In genomic region chr16:31456988-31457360, GRCh38 we compare ENCODE assay signal across 11 cellular contexts. TPM values are rescaled to one million over a fixed set of nuclear protein-coding genes. Genes with fewer than 3 reads are reported as not detected.
DNase-seq lines count a peak whose midpoint lies in the region; ATAC-seq and TF ChIP-seq lines count a peak whose summit lies in the region.
"Had no signal": no experiment of that assay in that cellular context is flagged by ENCODE, and none has a peak within 500 bp of the region (broad histone marks: within the 10 kb centered on the region; RNA-seq: fewer than 3 reads in every experiment).

No MANE protein-coding gene starts in this region.

- peak overlapping the region; percentile 79 for H3K4me3 Mint-ChIP-seq in Caco-2 (ENCODE audit: unreplicated experiment)
- peak overlapping the region; percentile 93 for H3K4me3 Mint-ChIP-seq in neural progenitor cell

- H3K56ac ChIP-seq in IMR-90 (ENCODE audit: extremely low read depth, insufficient read depth, low read length): no peak overlapping the region

- 0 out of 2 replicates have a peak overlapping the region, but pooled peaks have one; percentile 31 for H3K23ac ChIP-seq in IMR-90 (ENCODE audit: low read depth, low read length)

- BruUV-seq in Caco-2 (replicated peaks; lab: Mats Ljungman, UMichigan) (no TSS peak), IMR-90 (replicated peaks; lab: Mats Ljungman, UMichigan) (no TSS peak), mammary epithelial cell (replicated peaks; lab: Mats Ljungman, UMichigan) (no TSS peak)

- no peak for TF ChIP-seq RAD21 in IMR-90 (IDR thresholded peaks at IDR 0.05; ENCODE audit: low read length)

- H3K14ac ChIP-seq in IMR-90 (replicated peaks; ENCODE audit: low read depth, low read length): no peak overlapping the region

- peaks cover 40% of the 10 kb centered on the region for H4K20me1 ChIP-seq in IMR-90 (ENCODE audit: insufficient read depth, low read length)
- no peaks in the 10 kb centered on the region for H4K20me1 ChIP-seq in mammary epithelial cell (ENCODE audit: insufficient read depth, low read length)
- peaks cover 63% of the 10 kb centered on the region for H4K20me1 ChIP-seq in neural progenitor cell (ENCODE audit: low read depth)

- H3K27me3 Mint-ChIP-seq in Caco-2 (ENCODE audit: insufficient read depth, unreplicated experiment) (no peaks in the 10 kb centered on the region), neural progenitor cell (ENCODE audit: insufficient read depth, low read depth) (no peaks in the 10 kb centered on the region)

- no peaks in the 10 kb centered on the region for H3K9me3 Mint-ChIP-seq in Caco-2 (ENCODE audit: unreplicated experiment)
- H3K9me3 Mint-ChIP-seq in neural progenitor cell: no peaks in the 10 kb centered on the region

- no peak overlapping the region; the same call in 1 of the 2 replicates for H3K4me2 ChIP-seq in IMR-90 (ENCODE audit: low read depth, low read length)
- peak overlapping the region; percentile 94 for H3K4me2 ChIP-seq in mammary epithelial cell (ENCODE audit: insufficient read depth, low read depth, low read length)
- H3K4me2 ChIP-seq in neural progenitor cell: peak overlapping the region; percentile 98

- intact Hi-C loops in Caco-2 (cut with micrococcal nuclease; ENCODE audit: unreplicated experiment): loop anchor here (10.0 kb wide), 2 partner anchors 322 to 418 kb away; partner anchors contain the start of genes PRSS8 and ZNF267
- intact Hi-C loops in IMR-90 (cut with micrococcal nuclease): no loop called here
- intact Hi-C loops in mammary epithelial cell (cut with micrococcal nuclease): no loop called here

- H2BK15ac ChIP-seq in IMR-90 (ENCODE audit: low read depth, low read length): no peak overlapping the region

- POLR2A ChIA-PET in Caco-2 (lab: Charles Lee) (no interaction called here), IMR-90 (lab: Charles Lee; ENCODE audit: unreplicated experiment) (no interaction called here)

- no peak overlapping the region for H3K4ac ChIP-seq in IMR-90 (ENCODE audit: low read depth, low read length)

- ATAC-seq in IMR-90 (ENCODE audit: low read depth) (no peak), GM19455 (IDR thresholded peaks at IDR 0.05; ENCODE audit: unreplicated experiment) (no peak)

- H3K27ac Mint-ChIP-seq in Caco-2 (ENCODE audit: unreplicated experiment) (no peak overlapping the region), neural progenitor cell (no peak overlapping the region)

- H3K36me3 Mint-ChIP-seq in Caco-2 (ENCODE audit: insufficient read depth, unreplicated experiment): peaks cover 13% of the 10 kb centered on the region
- H3K36me3 Mint-ChIP-seq in neural progenitor cell: no peaks in the 10 kb centered on the region

- H3K27ac ChIP-seq in IMR-90 (ENCODE audit: insufficient read depth, low read length) (no peak overlapping the region), mammary epithelial cell (ENCODE audit: insufficient read depth, low read depth, low read length) (no peak overlapping the region), neural progenitor cell (no peak overlapping the region)

- TF ChIP-seq CTCF in Caco-2 (IDR thresholded peaks at IDR 0.05; ENCODE audit: insufficient read depth in 1 of 2, low read depth in 1 of 2, low read length in 1 of 2, severe bottlenecking in 1 of 2, unreplicated experiment in 1 of 2) (no peak), IMR-90 (conservative IDR thresholded peaks at IDR 0.05; ENCODE audit: low read depth, low read length) (no peak), mammary epithelial cell (conservative IDR thresholded peaks at IDR 0.05 in 1 of 2, IDR thresholded peaks at IDR 0.05 in 1 of 2; ENCODE audit: extremely low read depth in 1 of 2, insufficient read depth in 1 of 2, low read depth in 1 of 2, low read length in 2 of 2) (no peak), neural progenitor cell (IDR thresholded peaks at IDR 0.05) (no peak)

- H4K8ac ChIP-seq in IMR-90 (ENCODE audit: low read depth in 2 of 2, low read length in 2 of 2): no peak overlapping the region

- TF ChIP-seq POLR2A in IMR-90 (IDR thresholded peaks at IDR 0.05; ENCODE audit: low read depth, low read length): no peak

- H2AK9ac ChIP-seq in IMR-90 (replicated peaks; ENCODE audit: low read depth, low read length, poor library complexity): peak overlapping the region; percentile 58

- H3K79me1 ChIP-seq in IMR-90 (ENCODE audit: low read depth in 1 of 2, low read length in 2 of 2): peaks cover 20 to 72% of the 10 kb centered on the region in 2 experiments

- H2BK120ac ChIP-seq in IMR-90 (ENCODE audit: low read depth, low read length): no peak overlapping the region

- no peak for DNase-seq in Caco-2
- DNase-seq in IMR-90: no peak
- DNase-seq in mammary epithelial cell: no peak
- DNase-seq in neural progenitor cell (ENCODE audit: low spot score): no peak
- no peak for DNase-seq in islet precursor cell
- no peak for DNase-seq in hepatic stellate cell (ENCODE audit: low spot score)
- no peak for DNase-seq in stimulated activated CD4-positive, alpha-beta T cell treated with anti-CD3 and anti-CD28 coated beads, Interleukin-4, amount 100 ng/mL, for 24 hours
- DNase-seq: NCI-H510A treated with DMSO at 0.1 percent for 48 hours, SW 1271 had no signal

- H3K18ac ChIP-seq in IMR-90 (ENCODE audit: low read depth, low read length): no peak overlapping the region

- H2BK20ac ChIP-seq in IMR-90 (ENCODE audit: low read depth, low read length): no peak overlapping the region

- H3K36me3 ChIP-seq in Caco-2 (ENCODE audit: control insufficient read depth, insufficient read depth, low read length): no peaks in the 10 kb centered on the region; the same call in 1 of the 2 replicates
- peaks cover 2% of the 10 kb centered on the region for H3K36me3 ChIP-seq in IMR-90 (ENCODE audit: control insufficient read depth, insufficient read depth, low read length)
- H3K36me3 ChIP-seq in mammary epithelial cell (ENCODE audit: insufficient read depth, low read length): peaks cover under 1% of the 10 kb centered on the region
- no peaks in the 10 kb centered on the region for H3K36me3 ChIP-seq in neural progenitor cell
- H3K36me3 ChIP-seq: prostate gland had no signal

- H3K9me3 ChIP-seq in Caco-2: no peaks in the 10 kb centered on the region
- no peaks in the 10 kb centered on the region for H3K9me3 ChIP-seq in IMR-90 (ENCODE audit: control insufficient read depth, insufficient read depth, low read length)
- no peaks in the 10 kb centered on the region for H3K9me3 ChIP-seq in mammary epithelial cell (replicated peaks; ENCODE audit: insufficient read depth, low read length)
- H3K9me3 ChIP-seq in neural progenitor cell (ENCODE audit: low read depth): no peaks in the 10 kb centered on the region
- H3K9me3 ChIP-seq: prostate gland had no signal

- dilution Hi-C loops in IMR-90 (cut with HindIII; ENCODE audit: low sequenced_read_pairs, unreplicated experiment) (no loop called here), mammary epithelial cell (cut with HindIII; ENCODE audit: low sequenced_read_pairs) (loop anchor here (10.0 to 25.0 kb wide), 4 partner anchors 68 to 492 kb away; partner anchors contain the start of genes AHSP, FUS, ZNF646 and ZNF668)

- peaks cover 47% of the 10 kb centered on the region for H3F3A ChIP-seq in neural progenitor cell (ENCODE audit: low read depth)

- H3K4me1 Mint-ChIP-seq in Caco-2 (ENCODE audit: low read depth, unreplicated experiment) (peaks cover 13% of the 10 kb centered on the region), neural progenitor cell (peaks cover 43% of the 10 kb centered on the region)

- H3K4me3 ChIP-seq in Caco-2 (ENCODE audit: low read depth, low read length) (no peak overlapping the region), IMR-90 (ENCODE audit: insufficient read depth, low read depth, low read length) (no peak overlapping the region), mammary epithelial cell (replicated peaks in 1 of 3; ENCODE audit: insufficient read depth in 1 of 3, low read depth in 2 of 3, low read length in 3 of 3) (no peak overlapping the region), neural progenitor cell (no peak overlapping the region)

- no CpG with 5 or more reads among the region's 8 CpGs for WGBS in IMR-90 (ENCODE audit: extremely low coverage in 2 of 2, insufficient read length in 1 of 2), 2 experiments
- 88% methylated on average over 8 of the region's 8 CpGs for WGBS in mammary epithelial cell (ENCODE audit: low coverage, missing lambda C conversion rate)

- peaks cover 62% of the 10 kb centered on the region for H3K79me2 ChIP-seq in mammary epithelial cell (ENCODE audit: insufficient read depth, low read length)
- H3K79me2 ChIP-seq in neural progenitor cell (ENCODE audit: low read depth): peaks cover 34% of the 10 kb centered on the region

- in situ Hi-C loops in IMR-90 (cut with MboI; ENCODE audit: low sequenced_read_pairs): loop anchor here (25.0 kb wide), 1 partner anchor 405 kb away; the partner anchor contains the start of gene ZNF267
- in situ Hi-C loops in mammary epithelial cell (cut with MboI; ENCODE audit: low sequenced_read_pairs in 2 of 2): loop anchor here (5.0 to 25.0 kb wide), 4 partner anchors 240 to 418 kb away; partner anchors contain the start of genes ZNF267 (in 2 of the 2) and FUS (in 1 of the 2)

- no peak overlapping the region for H2AK5ac ChIP-seq in IMR-90 (ENCODE audit: low read depth, low read length)

- H4K5ac ChIP-seq in IMR-90 (ENCODE audit: low read depth, low read length): no peak overlapping the region

- no peak overlapping the region for H4K91ac ChIP-seq in IMR-90 (ENCODE audit: insufficient read depth, low read depth, low read length)

- peak overlapping the region; percentile 7 for H2AFZ ChIP-seq in IMR-90 (replicated peaks; ENCODE audit: low read length, poor library complexity)
- no peak overlapping the region for H2AFZ ChIP-seq in mammary epithelial cell (ENCODE audit: low read depth, low read length)
- no peak overlapping the region for H2AFZ ChIP-seq in neural progenitor cell (replicated peaks)

- H3K9ac ChIP-seq in IMR-90 (ENCODE audit: low read depth, low read length): no peak overlapping the region
- H3K9ac ChIP-seq in mammary epithelial cell (ENCODE audit: insufficient read depth, low read length): no peak overlapping the region
- no peak overlapping the region for H3K9ac ChIP-seq in neural progenitor cell

- no peak overlapping the region for H2BK5ac ChIP-seq in IMR-90 (ENCODE audit: low read depth, low read length, poor library complexity, severe bottlenecking)

- peaks cover 19% of the 10 kb centered on the region for H3K4me1 ChIP-seq in Caco-2
- peaks cover 23% of the 10 kb centered on the region for H3K4me1 ChIP-seq in IMR-90 (ENCODE audit: control insufficient read depth, insufficient read depth, low read length)
- peaks cover 62% of the 10 kb centered on the region for H3K4me1 ChIP-seq in mammary epithelial cell (ENCODE audit: insufficient read depth, low read length)
- peaks cover 23% of the 10 kb centered on the region for H3K4me1 ChIP-seq in neural progenitor cell

- H3K27me3 ChIP-seq in Caco-2 (replicated peaks; ENCODE audit: control insufficient read depth, insufficient read depth, low read length) (no peaks in the 10 kb centered on the region), IMR-90 (ENCODE audit: control insufficient read depth, insufficient read depth, low read length) (no peaks in the 10 kb centered on the region), mammary epithelial cell (ENCODE audit: insufficient read depth, low read length) (no peaks in the 10 kb centered on the region), neural progenitor cell (no peaks in the 10 kb centered on the region)

- peaks cover 26% of the 10 kb centered on the region for H3K9me1 ChIP-seq in IMR-90 (ENCODE audit: insufficient read depth, low read length)

- CTCF ChIA-PET in Caco-2 (lab: Charles Lee) (interaction anchor here (4.3 kb wide), 1 partner anchor 20 kb away, joined by 33 read pairs; no protein-coding TSS in a partner anchor), IMR-90 (lab: Yijun Ruan, JAX) (no interaction called here), mammary epithelial cell (lab: Charles Lee; ENCODE audit: low non-redundant PET) (no interaction called here)

RNA-seq across cellular contexts. Expression of gene ARMC5, which starts 2.3 kb away (rescaled TPM):
- total RNA-seq in Caco-2 (2022) (9.7 and 10.2 TPM in 2 replicates), IMR-90 (2012; rRNA removed) (2.3 and 3.1 TPM in 2 replicates), mammary epithelial cell (10 to 100 TPM in 1 of 2 donors, 1 to 10 TPM in 1; 8.7 to 10.7 TPM), neural progenitor cell (ENCODE audit: low replicate concordance) (5.4 and 7.6 TPM in 2 replicates)
- polyA plus RNA-seq in IMR-90 (2012; rRNA removed) (7.5 and 10.2 TPM in 2 replicates), mammary epithelial cell (6.4 TPM)
- polyA plus RNA-seq in IMR-90 (2012; cell fraction: cytosol; rRNA removed): 9.2 and 11.1 TPM in 2 replicates
- 37.2 and 59.8 TPM in 2 replicates for polyA plus RNA-seq in IMR-90 (2012; cell fraction: nucleus; rRNA removed; ENCODE audit: low replicate concordance)
- 9.8 TPM for polyA minus RNA-seq in mammary epithelial cell

RNA-seq across cellular contexts. Expression of gene ZNF843, which starts 14.4 kb away (rescaled TPM):
- total RNA-seq in Caco-2 (2022) (0.09 and 0.30 TPM in 2 replicates), IMR-90 (2012; rRNA removed) (under 0.01 TPM in 2 replicates), mammary epithelial cell (under 1 TPM; 0.09 to 0.17 TPM), neural progenitor cell (ENCODE audit: low replicate concordance) (0.19 and 0.53 TPM in 2 replicates)
- polyA plus RNA-seq in IMR-90 (2012; rRNA removed) (0.13 and 0.27 TPM in 2 replicates), mammary epithelial cell (0.06 TPM)
- polyA plus RNA-seq in IMR-90 (2012; cell fraction: cytosol; rRNA removed): 0.16 and 0.34 TPM in 2 replicates
- polyA plus RNA-seq in IMR-90 (2012; cell fraction: nucleus; rRNA removed; ENCODE audit: low replicate concordance): 0.09 and 0.16 TPM in 2 replicates
- polyA minus RNA-seq in mammary epithelial cell: not detected

RNA-seq across cellular contexts. Expression of gene TGFB1I1, which starts 15.0 kb away (rescaled TPM):
- total RNA-seq in Caco-2 (2022) (9.3 and 10.0 TPM in 2 replicates), IMR-90 (2012; rRNA removed) (24.9 and 30.0 TPM in 2 replicates), mammary epithelial cell (10 to 100 TPM; 45.4 to 50.7 TPM), neural progenitor cell (ENCODE audit: low replicate concordance) (0.09 TPM in 1 of 2 replicates, not detected in the other)
- polyA plus RNA-seq in IMR-90 (2012; rRNA removed) (118 and 128 TPM in 2 replicates), mammary epithelial cell (22.7 TPM)
- polyA plus RNA-seq in IMR-90 (2012; cell fraction: cytosol; rRNA removed): 115 and 151 TPM in 2 replicates
- polyA plus RNA-seq in IMR-90 (2012; cell fraction: nucleus; rRNA removed; ENCODE audit: low replicate concordance): 210 and 556 TPM in 2 replicates
- 62.4 TPM for polyA minus RNA-seq in mammary epithelial cell

RNA-seq across cellular contexts. Expression of gene SLC5A2, which starts 25.9 kb away (rescaled TPM):
- total RNA-seq in Caco-2 (2022) (2.8 and 3.0 TPM in 2 replicates), IMR-90 (2012; rRNA removed) (under 0.01 TPM in 1 of 2 replicates, not detected in the other), mammary epithelial cell (under 1 TPM in 1 of 2 donors, not detected in 1; 0.66 TPM), neural progenitor cell (ENCODE audit: low replicate concordance) (not detected in 2 replicates)
- polyA plus RNA-seq in IMR-90 (2012; rRNA removed) (0.10 TPM in 1 of 2 replicates, not detected in the other), mammary epithelial cell (0.17 TPM)
- polyA plus RNA-seq in IMR-90 (2012; cell fraction: cytosol; rRNA removed): 0.03 and 0.04 TPM in 2 replicates
- 0.17 and 0.38 TPM in 2 replicates for polyA plus RNA-seq in IMR-90 (2012; cell fraction: nucleus; rRNA removed; ENCODE audit: low replicate concordance)
- not detected for polyA minus RNA-seq in mammary epithelial cell

RNA-seq across cellular contexts. Expression of gene COX6A2, which starts 28.8 kb away (rescaled TPM):
- total RNA-seq in Caco-2 (2022): not detected in 2 replicates
- total RNA-seq in IMR-90 (2012; rRNA removed): not detected in 2 replicates
- polyA plus RNA-seq in IMR-90 (2012; rRNA removed): not detected in 2 replicates
- not detected in 2 replicates for polyA plus RNA-seq in IMR-90 (2012; cell fraction: cytosol; rRNA removed)
- polyA plus RNA-seq in IMR-90 (2012; cell fraction: nucleus; rRNA removed; ENCODE audit: low replicate concordance): not detected in 2 replicates
- total RNA-seq in mammary epithelial cell: not detected
- polyA plus RNA-seq in mammary epithelial cell: not detected
- polyA minus RNA-seq in mammary epithelial cell: not detected
- not detected in 2 replicates for total RNA-seq in neural progenitor cell (ENCODE audit: low replicate concordance)
